In the genomic region with DNA sequence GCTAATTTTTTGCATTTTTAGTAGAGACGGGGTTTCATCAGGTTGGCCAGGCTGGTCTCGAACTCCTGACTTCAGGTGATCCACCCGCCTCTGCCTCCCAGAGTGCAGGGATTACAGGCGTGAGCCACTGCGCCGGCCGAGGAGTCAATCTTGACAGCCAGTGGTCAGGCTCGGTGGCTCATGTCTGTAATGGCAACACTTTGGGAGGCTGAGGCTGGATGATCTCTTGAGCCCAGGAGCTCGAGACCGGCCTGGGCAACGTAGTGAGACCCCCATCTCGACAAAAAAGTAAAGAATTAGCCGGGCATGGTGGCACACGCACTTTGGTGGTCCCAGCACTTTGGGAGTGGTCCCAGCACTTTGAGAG, we compare ENCODE assay signal across 8 cellular contexts. TPM values are rescaled to one million over a fixed set of nuclear protein-coding genes. Genes with fewer than 3 reads are reported as not detected.
DNase-seq lines count a peak whose midpoint lies in the region; ATAC-seq, FAIRE-seq and TF ChIP-seq lines count a peak whose summit lies in the region.

No MANE protein-coding gene starts in this region.

- peak overlapping the region; percentile 78 for H3K27ac Mint-ChIP-seq in stimulated activated naive CD8-positive, alpha-beta T cell treated with anti-CD3 and anti-CD28 coated beads, Interleukin-15, Interleukin-2, amounts not matched to agents 100 ng/mL and 50 ng/mL, for 24 hours

- H3K4me1 ChIP-seq in mononuclear cell (ENCODE audit: insufficient read depth, low read length) (peaks cover 76% of the 10 kb centered on the region), aorta (ENCODE audit: control insufficient read depth in 1 of 2, insufficient read depth in 2 of 2, low read length in 2 of 2) (no peaks in the 10 kb centered on the region)

- H3K27me3 ChIP-seq in bronchial epithelial cell (ENCODE audit: control insufficient read depth, insufficient read depth, low read length) (no peaks in the 10 kb centered on the region), mononuclear cell (ENCODE audit: insufficient read depth, low read length) (no peaks in the 10 kb centered on the region), aorta (ENCODE audit: control insufficient read depth in 1 of 2, insufficient read depth in 2 of 2, low read length in 1 of 2) (no peaks in the 10 kb centered on the region)

- peak overlapping the region; percentile 98 for H3K4me3 Mint-ChIP-seq in stimulated activated naive CD8-positive, alpha-beta T cell treated with anti-CD3 and anti-CD28 coated beads, Interleukin-15, Interleukin-2, amounts not matched to agents 100 ng/mL and 50 ng/mL, for 24 hours

- FAIRE-seq in bronchial epithelial cell (lab: Jason Lieb, UNC), result no peak

- no peaks in the 10 kb centered on the region for H3K9me3 ChIP-seq in mononuclear cell (ENCODE audit: low read depth, low read length)
- H3K9me3 ChIP-seq in aorta (ENCODE audit: control insufficient read depth, low read length), result no peaks in the 10 kb centered on the region

- intact Hi-C loops in aorta (cut with DNase I), result loop anchor here in 1 of 2 donors (2.0 kb wide), 1 partner anchor 35 kb away; no protein-coding TSS in a partner anchor

- peaks cover 47% of the 10 kb centered on the region for H3K4me1 Mint-ChIP-seq in stimulated activated naive CD8-positive, alpha-beta T cell treated with anti-CD3 and anti-CD28 coated beads, Interleukin-15, Interleukin-2, amounts not matched to agents 100 ng/mL and 50 ng/mL, for 24 hours (ENCODE audit: low read depth)

- 50 to 53% methylated on average over 14 of the region's 14 CpGs for WGBS in aorta, 2 donors

- H3K36me3 ChIP-seq in bronchial epithelial cell (ENCODE audit: control insufficient read depth, insufficient read depth, low read length) (no peaks in the 10 kb centered on the region), aorta (ENCODE audit: control insufficient read depth in 1 of 2, insufficient read depth in 2 of 2, low read length in 1 of 2) (no peaks in the 10 kb centered on the region)

- in situ Hi-C loops in ACHN (cut with HindIII; ENCODE audit: low pct_ligation_motif_present, low pct_unique_long_range_greater_than_20kb, low sequenced_read_pairs), result no loop called here

- H3K9me3 Mint-ChIP-seq in stimulated activated naive CD8-positive, alpha-beta T cell treated with anti-CD3 and anti-CD28 coated beads, Interleukin-15, Interleukin-2, amounts not matched to agents 100 ng/mL and 50 ng/mL, for 24 hours, result no peaks in the 10 kb centered on the region

- no peak for DNase-seq in stimulated activated naive CD8-positive, alpha-beta T cell treated with anti-CD3 and anti-CD28 coated beads, Interleukin-15, Interleukin-2, amounts not matched to agents 100 U/mL and 50 U/mL, for 24 hours
- DNase-seq in bronchial epithelial cell (ENCODE audit: low read depth) (no peak), aorta (no peak), NCI-H748 (lab: John Stamatoyannopoulos, UW; ENCODE audit: unreplicated experiment) (no peak), ACHN (no peak)

- H3K4me3 ChIP-seq in bronchial epithelial cell (ENCODE audit: low read depth, low read length), result peak overlapping the region; percentile 84
- H3K4me3 ChIP-seq in mononuclear cell (ENCODE audit: low read length), result peak overlapping the region; percentile 84
- peak overlapping the region in 1 of 2 donors; percentile 83 for H3K4me3 ChIP-seq in aorta (ENCODE audit: low read length in 2 of 2)

- H3K27ac ChIP-seq in aorta (ENCODE audit: low read depth in 1 of 2, low read length in 2 of 2), result peak overlapping the region in 1 of 2 donors; percentile 78

- TF ChIP-seq CTCF in bronchial epithelial cell (IDR thresholded peaks at IDR 0.05; ENCODE audit: insufficient read depth, low read length, severe bottlenecking), result no peak

- ATAC-seq in stimulated activated naive CD8-positive, alpha-beta T cell treated with anti-CD3 and anti-CD28 coated beads, Interleukin-15, Interleukin-2, amounts not matched to agents 100 U/mL and 50 U/mL, for 24 hours, result no peak
- ATAC-seq in aorta (ENCODE audit: low FRiP score) (peak; percentile 21), GM21529 (IDR thresholded peaks at IDR 0.05; ENCODE audit: unreplicated experiment) (no peak)

- H3K27me3 Mint-ChIP-seq in stimulated activated naive CD8-positive, alpha-beta T cell treated with anti-CD3 and anti-CD28 coated beads, Interleukin-15, Interleukin-2, amounts not matched to agents 100 ng/mL and 50 ng/mL, for 24 hours, result no peaks in the 10 kb centered on the region

- peaks cover 16% of the 10 kb centered on the region for H3K36me3 Mint-ChIP-seq in stimulated activated naive CD8-positive, alpha-beta T cell treated with anti-CD3 and anti-CD28 coated beads, Interleukin-15, Interleukin-2, amounts not matched to agents 100 ng/mL and 50 ng/mL, for 24 hours (ENCODE audit: low read depth)

RNA-seq across cellular contexts. Expression of a gene that starts 0.6 kb away (rescaled TPM):
- total RNA-seq in bronchial epithelial cell (22.5 and 25.8 TPM in 2 replicates), mononuclear cell (62.8 TPM), aorta (10 to 100 TPM; 46.5 to 67.0 TPM)
- polyA plus RNA-seq in aorta, result 10 to 100 TPM in 1 of 2 donors, 1 to 10 TPM in 1; 9.9 to 30.3 TPM

RNA-seq across cellular contexts. Expression of a gene that starts 18.0 kb away (rescaled TPM):
- total RNA-seq in bronchial epithelial cell (10.0 and 13.7 TPM in 2 replicates), mononuclear cell (503 TPM), aorta (100 to 1,000 TPM; 107 to 182 TPM)
- polyA plus RNA-seq in aorta, result 10 to 100 TPM; 15.5 to 76.1 TPM
